In genomic region chr15:22919171-22919570, GRCh38 we compare ENCODE assay signal across 24 cellular contexts.
"Had no signal": no experiment of that assay in that cellular context is flagged by ENCODE, and none has a peak within 500 bp of the region (broad histone marks: within the 10 kb centered on the region; RNA-seq: fewer than 3 reads in every experiment).

No MANE protein-coding gene starts in this region.

- H3K9me3 Mint-ChIP-seq: activated CD4-positive, alpha-beta memory T cell treated with anti-CD3 and anti-CD28 coated beads, Interleukin-2, amount 10 ng/mL, durations not matched to agents 7 days and 5 days; activated naive CD4-positive, alpha-beta T cell treated with anti-CD3 and anti-CD28 coated beads, Interleukin-2, amount 10 ng/mL, durations not matched to agents 7 days and 5 days; activated naive CD8-positive, alpha-beta T cell treated with anti-CD3 and anti-CD28 coated beads, Interleukin-2, amount 10 ng/mL, durations not matched to agents 7 days and 5 days; activated T-cell treated with anti-CD3 and anti-CD28 coated beads, Interleukin-2, amount 50 U/mL, for 72 hours; activated T-helper 2 cell treated with anti-CD3 and anti-CD28 coated beads, Interferon-gamma antibody, Interleukin-2, Interleukin-4, amounts not matched to agents 10 μg/mL and 5 μg/mL and 100 μg/mL, durations not matched to agents 14 hours and 24 hours and 36 hours; T-helper 1 cell treated with Interleukin-12 subunit alpha and Interleukin-12 subunit beta and Interleukin-4 antibody, amounts not matched to agents 30 μg/mL and 1 μg/mL, for 36 hours had no signal

- H3K36me3 Mint-ChIP-seq: activated naive CD4-positive, alpha-beta T cell treated with anti-CD3 and anti-CD28 coated beads, Interleukin-2, amount 10 ng/mL, durations not matched to agents 7 days and 5 days had no signal

- H3K4me1 Mint-ChIP-seq: activated CD4-positive, alpha-beta memory T cell treated with anti-CD3 and anti-CD28 coated beads, Interleukin-2, amount 10 ng/mL, durations not matched to agents 7 days and 5 days; activated naive CD4-positive, alpha-beta T cell treated with anti-CD3 and anti-CD28 coated beads, Interleukin-2, amount 10 ng/mL, durations not matched to agents 7 days and 5 days; activated naive CD8-positive, alpha-beta T cell treated with anti-CD3 and anti-CD28 coated beads, Interleukin-2, amount 10 ng/mL, durations not matched to agents 7 days and 5 days had no signal

- H3K27me3 Mint-ChIP-seq: activated CD4-positive, alpha-beta memory T cell treated with anti-CD3 and anti-CD28 coated beads, Interleukin-2, amount 10 ng/mL, durations not matched to agents 7 days and 5 days; activated naive CD4-positive, alpha-beta T cell treated with anti-CD3 and anti-CD28 coated beads, Interleukin-2, amount 10 ng/mL, durations not matched to agents 7 days and 5 days; activated naive CD8-positive, alpha-beta T cell treated with anti-CD3 and anti-CD28 coated beads, Interleukin-2, amount 10 ng/mL, durations not matched to agents 7 days and 5 days had no signal

- H3K27me3 ChIP-seq: adrenal gland, MG63, Peyer's patch, SJSA1 had no signal

- H3K27ac Mint-ChIP-seq: activated CD4-positive, alpha-beta memory T cell treated with anti-CD3 and anti-CD28 coated beads, Interleukin-2, amount 10 ng/mL, durations not matched to agents 7 days and 5 days; activated naive CD4-positive, alpha-beta T cell treated with anti-CD3 and anti-CD28 coated beads, Interleukin-2, amount 10 ng/mL, durations not matched to agents 7 days and 5 days; activated naive CD8-positive, alpha-beta T cell treated with anti-CD3 and anti-CD28 coated beads, Interleukin-2, amount 10 ng/mL, durations not matched to agents 7 days and 5 days; activated T-cell treated with anti-CD3 and anti-CD28 coated beads, Interleukin-2, amount 50 U/mL, for 72 hours; activated T-helper 2 cell treated with anti-CD3 and anti-CD28 coated beads, Interferon-gamma antibody, Interleukin-2, Interleukin-4, amounts not matched to agents 10 μg/mL and 5 μg/mL and 100 μg/mL, durations not matched to agents 14 hours and 24 hours and 36 hours; T-helper 1 cell treated with Interleukin-12 subunit alpha and Interleukin-12 subunit beta and Interleukin-4 antibody, amounts not matched to agents 30 μg/mL and 1 μg/mL, for 36 hours had no signal

- H3K9me3 ChIP-seq: adrenal gland, MG63, Peyer's patch, SJSA1 had no signal

- H3K4me3 ChIP-seq: adrenal gland, MG63, Peyer's patch, SJSA1 had no signal

- H3K9ac ChIP-seq: KMS-11 had no signal

- H3K4me3 Mint-ChIP-seq: activated CD4-positive, alpha-beta memory T cell treated with anti-CD3 and anti-CD28 coated beads, Interleukin-2, amount 10 ng/mL, durations not matched to agents 7 days and 5 days; activated naive CD4-positive, alpha-beta T cell treated with anti-CD3 and anti-CD28 coated beads, Interleukin-2, amount 10 ng/mL, durations not matched to agents 7 days and 5 days; activated naive CD8-positive, alpha-beta T cell treated with anti-CD3 and anti-CD28 coated beads, Interleukin-2, amount 10 ng/mL, durations not matched to agents 7 days and 5 days; activated T-cell treated with anti-CD3 and anti-CD28 coated beads, Interleukin-2, amount 50 U/mL, for 72 hours; T-helper 1 cell treated with Interleukin-12 subunit alpha and Interleukin-12 subunit beta and Interleukin-4 antibody, amounts not matched to agents 30 μg/mL and 1 μg/mL, for 36 hours had no signal

- H3K4me2 ChIP-seq: KMS-11 had no signal

- ATAC-seq: activated T-cell treated with anti-CD3 and anti-CD28 coated beads, Interleukin-2, amount 50 U/mL, for 72 hours had no signal

- H3K27ac ChIP-seq: KMS-11, Peyer's patch, SJSA1 had no signal

- H3K4me1 ChIP-seq: Peyer's patch had no signal

- DNase-seq: activated CD4-positive, alpha-beta memory T cell treated with anti-CD3 and anti-CD28 coated beads, Interleukin-2, amount 10 ng/mL, durations not matched to agents 7 days and 5 days; activated CD4-positive, alpha-beta T cell treated with anti-CD3 and anti-CD28 coated beads, Interleukin-2, amount 50 U/mL, for 1 hour; activated CD4-positive, CD25-positive, alpha-beta regulatory T cell; activated gamma-delta T cell treated with Interleukin-2 at 50 U/mL for 16 hours; activated naive CD4-positive, alpha-beta T cell treated with anti-CD3 and anti-CD28 coated beads, Interleukin-2, amount 10 ng/mL, durations not matched to agents 7 days and 5 days; activated naive CD8-positive, alpha-beta T cell treated with anti-CD3 and anti-CD28 coated beads, Interleukin-2, amount 10 ng/mL, durations not matched to agents 7 days and 5 days; activated T-cell treated with anti-CD3 and anti-CD28 coated beads for 4 hours; activated T-cell treated with anti-CD3 and anti-CD28 coated beads, Interleukin-2, amount 50 U/mL, for 72 hours; adrenal gland; anterior cingulate cortex; MG63; MV-4-11; NCI-H1092 treated with DMSO at 0.1 percent for 48 hours; NCI-H1417 treated with DMSO at 0.1 percent for 48 hours; NCI-H1694 treated with DMSO at 0.1 percent for 48 hours; NCI-H2029 treated with DMSO at 0.1 percent for 48 hours; NCI-H446; NCI-H524; Peyer's patch; SHP77 had no signal
